ENCODE assay signal across 20 cellular contexts in the genomic region with DNA sequence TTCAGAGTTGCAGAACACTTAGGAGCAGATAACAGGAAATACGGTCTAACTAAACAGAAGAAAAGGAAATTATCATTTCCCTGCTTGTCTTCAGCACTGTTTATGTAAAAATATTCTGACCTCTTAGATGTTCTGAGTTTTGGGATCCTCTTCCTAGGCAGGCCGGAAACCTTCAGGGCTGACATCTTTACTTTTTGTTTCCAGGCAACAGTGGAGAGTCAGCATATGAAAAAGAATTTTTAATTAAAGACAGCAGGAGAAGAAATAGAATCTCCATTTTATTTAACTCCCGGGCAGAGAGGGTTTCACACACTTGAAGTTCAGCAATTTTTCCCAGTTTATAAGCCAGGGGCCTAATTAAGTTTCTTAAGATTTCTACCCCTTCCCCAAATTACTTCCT. TPM values are rescaled to one million over a fixed set of nuclear protein-coding genes. Genes with fewer than 3 reads are reported as not detected.
DNase-seq lines count a peak whose midpoint lies in the region; ATAC-seq and TF ChIP-seq lines count a peak whose summit lies in the region.
"Had no signal": no experiment of that assay in that cellular context is flagged by ENCODE, and none has a peak within 500 bp of the region (broad histone marks: within the 10 kb centered on the region; RNA-seq: fewer than 3 reads in every experiment).

No MANE protein-coding gene starts in this region.

- H3K79me1 ChIP-seq in mesenchymal stem cell (replicated peaks; ENCODE audit: low read length, poor library complexity, severe bottlenecking), result no peaks in the 10 kb centered on the region

- H2AK5ac ChIP-seq in mesenchymal stem cell (ENCODE audit: low read length, severe bottlenecking), result no peak overlapping the region

- no peaks in the 10 kb centered on the region for H3K9me2 ChIP-seq in DOHH2 (replicated peaks; ENCODE audit: control insufficient read depth, low read length)

- no peaks in the 10 kb centered on the region for H4K20me1 ChIP-seq in DOHH2 (ENCODE audit: control insufficient read depth, insufficient read depth, low read depth, low read length)

- DNase-seq in AG20443 (ENCODE audit: low spot score) (peak; percentile 52), T-helper 17 cell (no peak), mesenchymal stem cell (no peak), gastrocnemius medialis (no peak), breast epithelium (ENCODE audit: low spot score in 2 of 2) (no peak), NAMALWA (ENCODE audit: low spot score) (no peak)
- DNase-seq: activated CD8-positive, alpha-beta T cell treated with anti-CD3 and anti-CD28 coated beads for 36 hours; activated T-cell treated with anti-CD3 and anti-CD28 coated beads, Interleukin-2, amount 50 U/mL, for 48 hours; C1 segment of cervical spinal cord; DMS153; glutamatergic neuron; lower lobe of right lung; spleen had no signal

- no peak overlapping the region for H4K8ac ChIP-seq in mesenchymal stem cell (ENCODE audit: low read length)

- ATAC-seq in T-helper 17 cell (no peak), gastrocnemius medialis (no peak)
- ATAC-seq: activated CD8-positive, alpha-beta T cell treated with anti-CD3 and anti-CD28 coated beads for 36 hours; esophagus mucosa; lower lobe of right lung; WTC11 had no signal

- H3K9me3 ChIP-seq in DOHH2 (ENCODE audit: control insufficient read depth, insufficient read depth, low read length) (no peaks in the 10 kb centered on the region), T-helper 17 cell (ENCODE audit: control insufficient read depth, low read length, poor library complexity, severe bottlenecking) (no peaks in the 10 kb centered on the region), mesenchymal stem cell (ENCODE audit: control insufficient read depth, low read length) (no peaks in the 10 kb centered on the region), gastrocnemius medialis (no peaks in the 10 kb centered on the region), breast epithelium (no peaks in the 10 kb centered on the region)
- H3K9me3 ChIP-seq: adrenal gland, lower lobe of right lung, spleen had no signal

- H3F3A ChIP-seq in DOHH2 (ENCODE audit: control insufficient read depth, insufficient read depth), result no peaks in the 10 kb centered on the region

- no peak overlapping the region for H3K4me3 Mint-ChIP-seq in T-helper 17 cell
- H3K4me3 Mint-ChIP-seq: activated CD8-positive, alpha-beta T cell treated with anti-CD3 and anti-CD28 coated beads for 36 hours; WTC11 had no signal

- H2BK5ac ChIP-seq in mesenchymal stem cell (ENCODE audit: low read depth, low read length, poor library complexity, severe bottlenecking), result no peak overlapping the region

- peaks cover 10% of the 10 kb centered on the region for H3K4me1 Mint-ChIP-seq in T-helper 17 cell

- no peaks in the 10 kb centered on the region for H3K27me3 ChIP-seq in DOHH2 (ENCODE audit: control insufficient read depth, low read length)
- peaks cover 11 to 14% of the 10 kb centered on the region in 2 experiments for H3K27me3 ChIP-seq in mesenchymal stem cell (ENCODE audit: control insufficient read depth in 1 of 2, insufficient read depth in 1 of 2, low read length in 2 of 2)
- peaks cover 0 to 10% (median 9%) of the 10 kb centered on the region in 3 donors for H3K27me3 ChIP-seq in gastrocnemius medialis
- H3K27me3 ChIP-seq in breast epithelium, result peaks cover 1 to 4% of the 10 kb centered on the region in 2 donors

- no peak for TF ChIP-seq CTCF in DOHH2 (IDR thresholded peaks at IDR 0.05; ENCODE audit: low read depth, low read length, poor library complexity, severe bottlenecking)
- TF ChIP-seq CTCF in gastrocnemius medialis (IDR thresholded peaks at IDR 0.05 in 4 of 5, conservative IDR thresholded peaks at IDR 0.05 in 1 of 5), result no peak
- no peak for TF ChIP-seq CTCF in breast epithelium (IDR thresholded peaks at IDR 0.05)

- no peak overlapping the region for H2BK120ac ChIP-seq in mesenchymal stem cell (ENCODE audit: low read depth, low read length)

- H2BK12ac ChIP-seq in mesenchymal stem cell (ENCODE audit: low read length in 2 of 2), result no peak overlapping the region

- H2AFZ ChIP-seq in mesenchymal stem cell (ENCODE audit: low read depth, low read length), result no peak overlapping the region

- H3K9ac ChIP-seq in mesenchymal stem cell (ENCODE audit: low read length), result peak overlapping the region; percentile 69

- H2BK15ac ChIP-seq in mesenchymal stem cell (ENCODE audit: low read depth, poor library complexity, severe bottlenecking), result no peak overlapping the region

- intact Hi-C loops in gastrocnemius medialis (cut with DNase I; ENCODE audit: low total_unique reads), result no loop called here
- intact Hi-C loops in breast epithelium (cut with DNase I; ENCODE audit: low total_unique reads), result no loop called here

- in situ Hi-C loops in gastrocnemius medialis (cut with MboI; ENCODE audit: low sequenced_read_pairs in 4 of 4), result no loop called here

- H3K23ac ChIP-seq in mesenchymal stem cell (ENCODE audit: low read length in 2 of 2), result no peak overlapping the region

- H3K36me3 Mint-ChIP-seq in T-helper 17 cell (ENCODE audit: low read depth), result no peaks in the 10 kb centered on the region
- H3K36me3 Mint-ChIP-seq: WTC11 had no signal

- H4K91ac ChIP-seq in mesenchymal stem cell (ENCODE audit: low read length), result no peak overlapping the region

- TF ChIP-seq POLR2A in gastrocnemius medialis (IDR thresholded peaks at IDR 0.05) (no peak), breast epithelium (IDR thresholded peaks at IDR 0.05) (no peak)

- H3K36me3 ChIP-seq in DOHH2 (ENCODE audit: control insufficient read depth, low read length), result no peaks in the 10 kb centered on the region
- no peaks in the 10 kb centered on the region for H3K36me3 ChIP-seq in mesenchymal stem cell (ENCODE audit: control insufficient read depth in 1 of 2, insufficient read depth in 2 of 2, low read depth in 1 of 2, low read length in 2 of 2)
- H3K36me3 ChIP-seq in gastrocnemius medialis, result no peaks in the 10 kb centered on the region
- no peaks in the 10 kb centered on the region for H3K36me3 ChIP-seq in breast epithelium
- H3K36me3 ChIP-seq: adrenal gland, cardiac muscle cell, lower lobe of right lung, spleen had no signal

- H3K27ac Mint-ChIP-seq in T-helper 17 cell, result peak overlapping the region; percentile 67
- H3K27ac Mint-ChIP-seq: activated CD8-positive, alpha-beta T cell treated with anti-CD3 and anti-CD28 coated beads for 36 hours; WTC11 had no signal

- H3K4me2 ChIP-seq in DOHH2 (ENCODE audit: low read length) (peak overlapping the region; percentile 45), mesenchymal stem cell (ENCODE audit: low read length, poor library complexity, severe bottlenecking) (no peak overlapping the region)

- H3K18ac ChIP-seq in mesenchymal stem cell (ENCODE audit: low read depth in 1 of 2, low read length in 2 of 2), result no peak overlapping the region

- H3K14ac ChIP-seq in mesenchymal stem cell (ENCODE audit: low read length in 2 of 2), result no peak overlapping the region

- no peaks in the 10 kb centered on the region for H3K27me3 Mint-ChIP-seq in T-helper 17 cell
- H3K27me3 Mint-ChIP-seq: activated CD8-positive, alpha-beta T cell treated with anti-CD3 and anti-CD28 coated beads for 36 hours had no signal

- peak overlapping the region; percentile 36 for H3K27ac ChIP-seq in DOHH2 (ENCODE audit: low read depth, low read length)
- no peak overlapping the region for H3K27ac ChIP-seq in mesenchymal stem cell (ENCODE audit: low read length, poor library complexity, severe bottlenecking)
- H3K27ac ChIP-seq in gastrocnemius medialis, result no peak overlapping the region
- H3K27ac ChIP-seq in breast epithelium, result no peak overlapping the region
- H3K27ac ChIP-seq: adrenal gland, cardiac muscle cell, lower lobe of right lung had no signal

- H3K4ac ChIP-seq in mesenchymal stem cell (ENCODE audit: low read depth in 1 of 2, low read length in 2 of 2), result no peak overlapping the region

- H3K4me1 ChIP-seq in DOHH2 (ENCODE audit: control insufficient read depth, low read length) (peaks cover 12% of the 10 kb centered on the region), mesenchymal stem cell (ENCODE audit: control insufficient read depth, insufficient read depth, low read depth, low read length) (peaks cover 8% of the 10 kb centered on the region), gastrocnemius medialis (peaks cover 0 to 7% of the 10 kb centered on the region in 2 donors), breast epithelium (no peaks in the 10 kb centered on the region)
- H3K4me1 ChIP-seq: lower lobe of right lung had no signal

- peak overlapping the region; percentile 9; the same call in 1 of the 2 replicates for H3K4me3 ChIP-seq in DOHH2 (ENCODE audit: low read length)
- H3K4me3 ChIP-seq in mesenchymal stem cell (ENCODE audit: insufficient read depth in 1 of 2, low read depth in 1 of 2, low read length in 2 of 2), result no peak overlapping the region
- no peak overlapping the region for H3K4me3 ChIP-seq in gastrocnemius medialis
- H3K4me3 ChIP-seq in breast epithelium, result no peak overlapping the region
- H3K4me3 ChIP-seq: adrenal gland, cardiac muscle cell, lower lobe of right lung, spleen had no signal

- WGBS in mesenchymal stem cell, result 60% methylated on average over 2 of the region's 3 CpGs

- H3K79me2 ChIP-seq in DOHH2 (ENCODE audit: control insufficient read depth, low read length), result no peaks in the 10 kb centered on the region

RNA-seq across cellular contexts. Expression of a gene that starts 5.1 kb away (rescaled TPM):
- not detected for total RNA-seq in T-helper 17 cell
- polyA plus RNA-seq in mesenchymal stem cell (2013, experiment 1 of 2), result 0.03 TPM
- polyA plus RNA-seq in mesenchymal stem cell (2013, experiment 2 of 2), result 0.05 TPM
- total RNA-seq in gastrocnemius medialis, result not detected
- total RNA-seq in breast epithelium, result under 1 TPM in 2 of 3 donors, not detected in 1; 0.16 to 0.44 TPM
- total RNA-seq: activated CD8-positive, alpha-beta T cell treated with anti-CD3 and anti-CD28 coated beads for 36 hours; cardiac muscle cell; esophagus mucosa; HT-29; myocyte; spleen had no signal
- polyA plus RNA-seq: cardiac muscle cell had no signal

RNA-seq across cellular contexts. Expression of a gene that starts 35.0 kb away (rescaled TPM):
- total RNA-seq in T-helper 17 cell (10 to 100 TPM; 14.4 to 16.3 TPM), gastrocnemius medialis (10 to 100 TPM; 10.6 to 18.4 (median 15.4) TPM), breast epithelium (10 to 100 TPM; 19.5 to 26.2 (median 20.3) TPM)
- 12.3 TPM for polyA plus RNA-seq in mesenchymal stem cell (2013, experiment 1 of 2)
- polyA plus RNA-seq in mesenchymal stem cell (2013, experiment 2 of 2), result 12.5 TPM
